Comparison of ENCODE assay signal across 21 cellular contexts in genomic region chr9:17731308-17731707, GRCh38.
"Had no signal": no experiment of that assay in that cellular context is flagged by ENCODE, and none has a peak within 500 bp of the region (broad histone marks: within the 10 kb centered on the region; RNA-seq: fewer than 3 reads in every experiment).

No MANE protein-coding gene starts in this region.

- H3K27ac ChIP-seq: coronary artery, esophagus muscularis mucosa, gastrocnemius medialis, heart right ventricle, left lung, lower lobe of right lung had no signal

- ATAC-seq: gastrocnemius medialis; heart right ventricle; left cardiac atrium; left lung; left ventricle myocardium superior; lower lobe of right lung; mucosa of descending colon; naive thymus-derived CD8-positive, alpha-beta T cell had no signal

- H3K9me3 ChIP-seq: gastrocnemius medialis, lower lobe of right lung, mucosa of descending colon had no signal

- H3K4me3 ChIP-seq: coronary artery, dorsolateral prefrontal cortex, esophagus muscularis mucosa, gastrocnemius medialis, heart right ventricle, left lung, lower lobe of right lung, mucosa of descending colon had no signal

- H3K4me1 ChIP-seq: esophagus muscularis mucosa, gastrocnemius medialis, heart right ventricle, left lung, lower lobe of right lung had no signal

- H3K36me3 ChIP-seq: esophagus muscularis mucosa, gastrocnemius medialis, heart right ventricle, left lung, lower lobe of right lung had no signal

- DNase-seq: dermis blood vessel endothelial cell; effector CD4-positive, alpha-beta T cell; effector memory CD4-positive, alpha-beta T cell; foreskin fibroblast; foreskin melanocyte; gastrocnemius medialis; glutamatergic neuron; head of caudate nucleus; heart right ventricle; hippocampal formation; left cardiac atrium; left lung; left ventricle myocardium superior; lower lobe of right lung; mesenchymal stem cell; mucosa of descending colon; naive B cell; naive thymus-derived CD8-positive, alpha-beta T cell had no signal
